In the genomic region with DNA sequence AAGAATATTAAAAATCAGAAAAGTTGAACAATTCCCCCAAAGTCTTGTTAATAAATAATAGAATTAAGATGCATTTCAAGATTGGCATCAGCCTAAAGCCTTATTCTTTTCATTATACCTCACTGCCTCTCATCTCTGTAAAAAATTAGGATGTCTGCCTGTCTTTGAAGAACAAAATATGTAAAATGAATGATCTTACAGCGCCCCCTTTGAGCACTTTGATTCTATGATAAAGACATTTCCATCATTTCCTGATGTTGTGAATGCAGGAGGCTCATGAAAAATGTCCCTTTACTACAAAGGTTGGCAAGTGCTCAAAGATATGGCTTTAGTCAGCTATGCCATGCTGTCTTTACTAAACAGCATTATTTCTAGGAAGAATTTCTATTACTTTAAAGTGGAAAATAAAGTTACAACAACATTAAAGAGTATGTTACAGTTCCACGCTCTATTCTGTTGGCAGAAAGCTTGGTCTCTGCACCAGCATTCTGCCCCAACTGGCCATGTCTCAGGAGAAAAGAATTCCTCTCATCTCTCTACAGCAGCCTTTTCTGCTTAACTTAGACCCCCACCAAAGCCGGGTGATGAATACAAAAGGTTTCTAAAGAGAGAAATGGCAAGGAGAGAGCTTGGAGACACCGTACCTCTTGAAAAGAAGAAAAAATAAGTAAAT, we compare ENCODE assay signal across 9 cellular contexts.
DNase-seq lines count a peak whose midpoint lies in the region; ATAC-seq and TF ChIP-seq lines count a peak whose summit lies in the region.
"Had no signal": no experiment of that assay in that cellular context is flagged by ENCODE, and none has a peak within 500 bp of the region (broad histone marks: within the 10 kb centered on the region; RNA-seq: fewer than 3 reads in every experiment).

No MANE protein-coding gene starts in this region.

- H2AFZ ChIP-seq in GM23248, result peak overlapping the region; percentile 36; the same call in 1 of the 2 replicates

- no peaks in the 10 kb centered on the region for H3K79me2 ChIP-seq in GM23248 (ENCODE audit: insufficient read depth)

- H3K27me3 ChIP-seq in GM23248 (replicated peaks; ENCODE audit: insufficient read depth), result no peaks in the 10 kb centered on the region
- H3K27me3 ChIP-seq in RWPE2 (ENCODE audit: insufficient read depth, poor library complexity, severe bottlenecking), result no peaks in the 10 kb centered on the region

- no peaks in the 10 kb centered on the region for H3K9me3 ChIP-seq in GM23248 (ENCODE audit: low read depth)
- H3K9me3 ChIP-seq in RWPE2 (ENCODE audit: severe bottlenecking), result no peaks in the 10 kb centered on the region

- H3F3A ChIP-seq in GM23248 (ENCODE audit: insufficient read depth), result peaks cover 10% of the 10 kb centered on the region

- DNase-seq in AG08395 (ENCODE audit: low spot score), result peak; percentile 30
- DNase-seq in GM23248, result peak; percentile 72
- DNase-seq in RWPE2 (ENCODE audit: low spot score), result no peak
- peak; percentile 2 for DNase-seq in globus pallidus (ENCODE audit: low spot score)
- DNase-seq in NK-92 treated with Interleukin-12 subunit alpha and Interleukin-12 subunit beta, amount 100 ng/mL, for 24 hours (lab: John Stamatoyannopoulos, UW), result no peak
- no peak for DNase-seq in UCSD-AML1 (lab: John Stamatoyannopoulos, UW; ENCODE audit: unreplicated experiment)
- no peak for DNase-seq in SHP77 treated with DMSO at 0.1 percent for 48 hours (lab: John Stamatoyannopoulos, UW)
- DNase-seq: activated naive CD4-positive, alpha-beta T cell treated with Interleukin-2 at 50 U/mL for 16 hours had no signal

- H3K36me3 ChIP-seq in GM23248 (ENCODE audit: low read depth), result no peaks in the 10 kb centered on the region
- no peaks in the 10 kb centered on the region for H3K36me3 ChIP-seq in RWPE2 (ENCODE audit: low read depth)

- 34 to 35% methylated on average over 4 of the region's 4 CpGs for WGBS in GM23248 (ENCODE audit: low coverage in 1 of 2, low lambda C conversion rate in 2 of 2, missing lambda C conversion rate in 2 of 2), 2 experiments

- H3K4me3 ChIP-seq in GM23248 (no peak overlapping the region), RWPE2 (ENCODE audit: severe bottlenecking) (no peak overlapping the region)

- H3K27ac ChIP-seq in GM23248, result peak overlapping the region; percentile 35
- peak overlapping the region; percentile 44 for H3K27ac ChIP-seq in RWPE2 (ENCODE audit: poor library complexity, severe bottlenecking)

- ATAC-seq in RWPE2 (ENCODE audit: low read depth), result no peak
- ATAC-seq in HG03378 (IDR thresholded peaks at IDR 0.05; ENCODE audit: unreplicated experiment), result no peak

- no peaks in the 10 kb centered on the region for H3K9me2 ChIP-seq in GM23248 (ENCODE audit: insufficient read depth)

- H3K4me1 ChIP-seq in GM23248 (ENCODE audit: insufficient read depth) (peaks cover 22% of the 10 kb centered on the region), RWPE2 (ENCODE audit: insufficient read depth, poor library complexity, severe bottlenecking) (peaks cover 14% of the 10 kb centered on the region)

- H3K4me2 ChIP-seq in GM23248 (ENCODE audit: unreplicated experiment), result peak overlapping the region; percentile 34

- in situ Hi-C loops in GM23248 (cut with MboI), result no loop called here

- TF ChIP-seq CTCF in RWPE2 (IDR thresholded peaks at IDR 0.05; ENCODE audit: poor library complexity, severe bottlenecking), result peak; percentile 77

- H4K20me1 ChIP-seq in GM23248 (ENCODE audit: insufficient read depth), result no peaks in the 10 kb centered on the region

- no peak overlapping the region for H3K9ac ChIP-seq in GM23248

Comparison
In these comparisons a context has a peak if more than half of its experiments do, and no peak if none do; other contexts are left out.
1. DNase-seq: peak in AG08395 (single experiment), GM23248 (single experiment) and globus pallidus (single experiment); none in RWPE2 (single experiment), NK-92 treated with Interleukin-12 subunit alpha and Interleukin-12 subunit beta, amount 100 ng/mL, for 24 hours (single experiment), UCSD-AML1 (single experiment) and SHP77 treated with DMSO at 0.1 percent for 48 hours (single experiment).